In genomic region chr18:36127866-36128845, GRCh38 we compare ENCODE assay signal across 8 cellular contexts. TPM values are rescaled to one million over a fixed set of nuclear protein-coding genes. Genes with fewer than 3 reads are reported as not detected.
DNase-seq lines count a peak whose midpoint lies in the region; ATAC-seq lines count a peak whose summit lies in the region.

No MANE protein-coding gene starts in this region.

- peak; percentile 56 for DNase-seq in EH (ENCODE audit: low read depth)
- DNase-seq in activated T-helper 2 cell treated with anti-CD3 and anti-CD28 coated beads, Interferon-gamma antibody, Interleukin-2, Interleukin-4, amounts not matched to agents 10 μg/mL and 5 μg/mL and 100 μg/mL, durations not matched to agents 14 hours and 24 hours and 36 hours (ENCODE audit: low spot score) = no peak
- peak; percentile 45 for DNase-seq in hepatic stellate cell (ENCODE audit: low spot score)
- DNase-seq in renal cortical epithelial cell (ENCODE audit: low read depth) = peak; percentile 32

- peaks cover 32 to 43% (median 36%) of the 10 kb centered on the region in 3 donors for H3K4me1 Mint-ChIP-seq in IgD-negative memory B cell
- peaks cover 47% of the 10 kb centered on the region for H3K4me1 Mint-ChIP-seq in activated T-helper 2 cell treated with anti-CD3 and anti-CD28 coated beads, Interferon-gamma antibody, Interleukin-2, Interleukin-4, amounts not matched to agents 10 μg/mL and 5 μg/mL and 100 μg/mL, durations not matched to agents 14 hours and 24 hours and 36 hours (ENCODE audit: low read depth)

- H3K27me3 Mint-ChIP-seq in IgD-negative memory B cell = no peaks in the 10 kb centered on the region
- no peaks in the 10 kb centered on the region for H3K27me3 Mint-ChIP-seq in activated T-helper 2 cell treated with anti-CD3 and anti-CD28 coated beads, Interferon-gamma antibody, Interleukin-2, Interleukin-4, amounts not matched to agents 10 μg/mL and 5 μg/mL and 100 μg/mL, durations not matched to agents 14 hours and 24 hours and 36 hours (ENCODE audit: low read depth)

- no peak for ATAC-seq in HG03196 (IDR thresholded peaks at IDR 0.05; ENCODE audit: unreplicated experiment)
- ATAC-seq in HG03571 (IDR thresholded peaks at IDR 0.05; ENCODE audit: unreplicated experiment) = no peak
- ATAC-seq in GM18867 (IDR thresholded peaks at IDR 0.05; ENCODE audit: unreplicated experiment) = no peak

- H3K4me3 Mint-ChIP-seq in IgD-negative memory B cell = peak overlapping the region; percentile 96 to 100 (median 98)
- H3K4me3 Mint-ChIP-seq in activated T-helper 2 cell treated with anti-CD3 and anti-CD28 coated beads, Interferon-gamma antibody, Interleukin-2, Interleukin-4, amounts not matched to agents 10 μg/mL and 5 μg/mL and 100 μg/mL, durations not matched to agents 14 hours and 24 hours and 36 hours (ENCODE audit: low read depth) = peak overlapping the region; percentile 95

- no peaks in the 10 kb centered on the region for H3K9me3 Mint-ChIP-seq in IgD-negative memory B cell
- no peaks in the 10 kb centered on the region for H3K9me3 Mint-ChIP-seq in activated T-helper 2 cell treated with anti-CD3 and anti-CD28 coated beads, Interferon-gamma antibody, Interleukin-2, Interleukin-4, amounts not matched to agents 10 μg/mL and 5 μg/mL and 100 μg/mL, durations not matched to agents 14 hours and 24 hours and 36 hours

- H3K36me3 Mint-ChIP-seq in IgD-negative memory B cell = peaks cover 2% of the 10 kb centered on the region
- peaks cover 59% of the 10 kb centered on the region for H3K36me3 Mint-ChIP-seq in activated T-helper 2 cell treated with anti-CD3 and anti-CD28 coated beads, Interferon-gamma antibody, Interleukin-2, Interleukin-4, amounts not matched to agents 10 μg/mL and 5 μg/mL and 100 μg/mL, durations not matched to agents 14 hours and 24 hours and 36 hours (ENCODE audit: low read depth)

- intact Hi-C loops in activated T-helper 2 cell treated with anti-CD3 and anti-CD28 coated beads, Interferon-gamma antibody, Interleukin-2, Interleukin-4, amounts not matched to agents 10 μg/mL and 5 μg/mL and 100 μg/mL, durations not matched to agents 14 hours and 24 hours and 36 hours (cut with micrococcal nuclease) = loop anchor here (2.0 to 5.0 kb wide), 4 partner anchors 111 to 1086 kb away; partner anchors contain the start of genes KIAA1328, MAPRE2, TPGS2 and ZNF397

- peak overlapping the region; percentile 81 to 99 (median 98) for H3K27ac Mint-ChIP-seq in IgD-negative memory B cell
- H3K27ac Mint-ChIP-seq in activated T-helper 2 cell treated with anti-CD3 and anti-CD28 coated beads, Interferon-gamma antibody, Interleukin-2, Interleukin-4, amounts not matched to agents 10 μg/mL and 5 μg/mL and 100 μg/mL, durations not matched to agents 14 hours and 24 hours and 36 hours = peak overlapping the region; percentile 85

RNA-seq across cellular contexts. Expression of gene SLC39A6, which starts 1.0 kb away (rescaled TPM):
- 24.3 TPM for polyA plus RNA-seq in IgD-negative memory B cell
- 41.7 and 42.7 TPM in 2 replicates for total RNA-seq in activated T-helper 2 cell treated with anti-CD3 and anti-CD28 coated beads, Interferon-gamma antibody, Interleukin-2, Interleukin-4, amounts not matched to agents 10 μg/mL and 5 μg/mL and 100 μg/mL, durations not matched to agents 14 hours and 24 hours and 36 hours
- total RNA-seq in renal cortical epithelial cell = 102 and 165 TPM in 2 replicates

RNA-seq across cellular contexts. Expression of gene ELP2, which starts 1.5 kb away (rescaled TPM):
- polyA plus RNA-seq in IgD-negative memory B cell = 64.5 TPM
- 93.3 and 94.2 TPM in 2 replicates for total RNA-seq in activated T-helper 2 cell treated with anti-CD3 and anti-CD28 coated beads, Interferon-gamma antibody, Interleukin-2, Interleukin-4, amounts not matched to agents 10 μg/mL and 5 μg/mL and 100 μg/mL, durations not matched to agents 14 hours and 24 hours and 36 hours
- 83.9 and 84.2 TPM in 2 replicates for total RNA-seq in renal cortical epithelial cell

RNA-seq across cellular contexts. Expression of gene MOCOS, which starts 59.1 kb away (rescaled TPM):
- polyA plus RNA-seq in IgD-negative memory B cell = 0.13 TPM
- total RNA-seq in activated T-helper 2 cell treated with anti-CD3 and anti-CD28 coated beads, Interferon-gamma antibody, Interleukin-2, Interleukin-4, amounts not matched to agents 10 μg/mL and 5 μg/mL and 100 μg/mL, durations not matched to agents 14 hours and 24 hours and 36 hours = 0.16 and 0.25 TPM in 2 replicates
- total RNA-seq in renal cortical epithelial cell = 12.0 and 14.6 TPM in 2 replicates

Comparison
In these comparisons a context has a peak if more than half of its experiments do, and no peak if none do; other contexts are left out.
1. RNA of gene MOCOS, which starts 59.1 kb away (total RNA-seq): 12.0 to 14.6 TPM in renal cortical epithelial cell; 0.16 to 0.25 TPM in activated T-helper 2 cell treated with anti-CD3 and anti-CD28 coated beads, Interferon-gamma antibody, Interleukin-2, Interleukin-4, amounts not matched to agents 10 μg/mL and 5 μg/mL and 100 μg/mL, durations not matched to agents 14 hours and 24 hours and 36 hours; every median in the first group is over 10 times any median in the second.